18 cellular contexts compared by ENCODE assay signal in genomic region chr17:13864551-13864950, GRCh38.
DNase-seq lines count a peak whose midpoint lies in the region; ATAC-seq and TF ChIP-seq lines count a peak whose summit lies in the region.
"Had no signal": no experiment of that assay in that cellular context is flagged by ENCODE, and none has a peak within 500 bp of the region (broad histone marks: within the 10 kb centered on the region; RNA-seq: fewer than 3 reads in every experiment).

No MANE protein-coding gene starts in this region.

- H3K4me1 ChIP-seq in testis: no peaks in the 10 kb centered on the region
- H3K4me1 ChIP-seq: ascending aorta had no signal

- intact Hi-C loops in testis (cut with DNase I; ENCODE audit: low total_unique reads): no loop called here

- no peaks in the 10 kb centered on the region for H3K9me3 ChIP-seq in testis
- H3K9me3 ChIP-seq: ascending aorta, neutrophil had no signal

- no peak for TF ChIP-seq CTCF in AG09319 (IDR thresholded peaks at IDR 0.05; ENCODE audit: low read depth, low read length)
- TF ChIP-seq CTCF in foreskin fibroblast (IDR thresholded peaks at IDR 0.05; ENCODE audit: low read depth, low read length): no peak
- TF ChIP-seq CTCF in testis (IDR thresholded peaks at IDR 0.05): no peak

- WGBS in testis, 2 donors: 80 to 83% methylated on average over 3 of the region's 3 CpGs

- no peak overlapping the region for H3K27ac ChIP-seq in testis
- H3K27ac ChIP-seq: ascending aorta, BLaER1, neutrophil had no signal

- TF ChIP-seq POLR2A in testis (IDR thresholded peaks at IDR 0.05): no peak

- no peaks in the 10 kb centered on the region for H3K27me3 ChIP-seq in testis
- H3K27me3 ChIP-seq: ascending aorta, BLaER1, neutrophil had no signal

- DNase-seq in AG09319 (ENCODE audit: extremely low read depth, low read depth) (peak; percentile 4), HS-5 (ENCODE audit: low read depth) (peak; percentile 63), astrocyte of the hippocampus (ENCODE audit: low read depth, low spot score) (peak; percentile 42), foreskin fibroblast (peak; percentile 63 to 78), NCI-H187 (lab: John Stamatoyannopoulos, UW) (no peak), iPS-NIHi11 (ENCODE audit: low spot score) (no peak), testis (no peak)
- DNase-seq: activated gamma-delta T cell; DMS53; effector CD4-positive, alpha-beta T cell; NCI-H1694; SW 1271 had no signal

- ATAC-seq in HG03095 (IDR thresholded peaks at IDR 0.05; ENCODE audit: unreplicated experiment): no peak
- ATAC-seq: sciatic nerve; stimulated activated effector memory CD8-positive, alpha-beta T cell treated with anti-CD3 and anti-CD28 coated beads, Interleukin-12 subunit alpha, Interleukin-12 subunit beta, amount 100 ng/mL, for 72 hours had no signal

- H3K4me3 ChIP-seq in foreskin fibroblast (ENCODE audit: low read depth in 1 of 2, low read length in 2 of 2): no peak overlapping the region
- H3K4me3 ChIP-seq in testis: no peak overlapping the region
- H3K4me3 ChIP-seq: ascending aorta, BLaER1 had no signal

- H3K36me3 ChIP-seq in testis (ENCODE audit: low read depth, missing control alignments): no peaks in the 10 kb centered on the region
- H3K36me3 ChIP-seq: ascending aorta, BLaER1, neutrophil had no signal

Comparison
In these comparisons a context has a peak if more than half of its experiments do, and no peak if none do; other contexts are left out.
1. DNase-seq: peak in AG09319 (single experiment), HS-5 (single experiment), astrocyte of the hippocampus (single experiment) and foreskin fibroblast (2 of 2); none in NCI-H187 (0 of 2), iPS-NIHi11 (single experiment) and testis (single experiment).